1 cellular context compared by ENCODE assay signal in the genomic region with DNA sequence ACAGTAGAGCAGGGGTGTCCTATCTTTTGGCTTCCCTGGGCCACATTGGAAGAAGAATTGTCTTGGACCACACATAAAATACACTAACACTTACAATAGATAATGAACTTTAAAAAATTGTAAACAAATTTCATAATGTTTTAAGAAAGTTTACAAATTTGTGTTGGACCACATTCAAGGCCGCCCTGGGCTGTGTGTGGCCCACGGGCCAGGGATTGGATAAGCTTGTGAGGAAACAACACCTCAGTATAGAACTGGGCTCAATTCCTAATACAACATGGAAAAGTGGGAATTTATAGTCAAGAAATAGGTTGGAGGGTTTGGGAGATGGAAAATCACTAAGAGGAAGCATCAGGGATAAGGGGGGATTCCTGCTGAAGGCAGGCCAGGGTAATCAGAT.
TF ChIP-seq lines count a peak whose summit lies in the region.

No MANE protein-coding gene starts in this region.

TF ChIP-seq in liver, 16 proteins besides CTCF, POLR2A, EP300 and RAD21:
- TF ChIP-seq, protein P1, sequence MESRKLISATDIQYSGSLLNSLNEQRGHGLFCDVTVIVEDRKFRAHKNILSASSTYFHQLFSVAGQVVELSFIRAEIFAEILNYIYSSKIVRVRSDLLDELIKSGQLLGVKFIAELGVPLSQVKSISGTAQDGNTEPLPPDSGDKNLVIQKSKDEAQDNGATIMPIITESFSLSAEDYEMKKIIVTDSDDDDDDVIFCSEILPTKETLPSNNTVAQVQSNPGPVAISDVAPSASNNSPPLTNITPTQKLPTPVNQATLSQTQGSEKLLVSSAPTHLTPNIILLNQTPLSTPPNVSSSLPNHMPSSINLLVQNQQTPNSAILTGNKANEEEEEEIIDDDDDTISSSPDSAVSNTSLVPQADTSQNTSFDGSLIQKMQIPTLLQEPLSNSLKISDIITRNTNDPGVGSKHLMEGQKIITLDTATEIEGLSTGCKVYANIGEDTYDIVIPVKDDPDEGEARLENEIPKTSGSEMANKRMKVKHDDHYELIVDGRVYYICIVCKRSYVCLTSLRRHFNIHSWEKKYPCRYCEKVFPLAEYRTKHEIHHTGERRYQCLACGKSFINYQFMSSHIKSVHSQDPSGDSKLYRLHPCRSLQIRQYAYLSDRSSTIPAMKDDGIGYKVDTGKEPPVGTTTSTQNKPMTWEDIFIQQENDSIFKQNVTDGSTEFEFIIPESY (IDR thresholded peaks at IDR 0.05) = no peak
- peak in 1 of 2 donors; percentile 27 for TF ChIP-seq HNF4A (conservative IDR thresholded peaks at IDR 0.05)
